8 cellular contexts compared by ENCODE assay signal in the genomic region with DNA sequence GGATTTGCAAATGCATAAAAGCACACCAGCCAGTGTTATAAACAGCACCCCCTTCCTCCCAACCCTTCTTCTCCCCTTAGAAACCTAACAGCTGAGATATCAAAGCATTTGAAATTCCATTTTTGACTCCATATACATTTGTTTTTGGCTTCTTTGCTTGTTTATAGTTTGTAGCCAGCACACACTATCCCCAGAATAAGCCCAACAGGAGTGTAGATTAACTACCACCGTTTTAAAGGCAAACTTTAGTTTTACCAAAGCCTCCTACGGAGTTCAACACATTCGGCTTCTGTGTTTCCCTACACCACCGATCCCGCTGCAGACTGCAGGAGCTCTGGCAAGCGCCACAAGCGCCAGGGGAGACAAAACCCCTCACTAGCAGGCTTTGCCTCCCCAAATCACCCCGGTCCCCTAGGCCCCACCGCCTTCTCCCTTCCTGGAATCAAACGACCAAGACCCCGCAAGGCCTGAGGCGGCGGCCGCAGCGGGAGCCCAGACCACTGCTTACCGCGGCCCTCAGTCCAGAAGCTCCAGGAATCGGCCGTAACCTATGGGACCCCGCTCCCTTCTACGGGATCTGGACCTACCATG. TPM values are rescaled to one million over a fixed set of nuclear protein-coding genes. Genes with fewer than 3 reads are reported as not detected.
DNase-seq lines count a peak whose midpoint lies in the region; ATAC-seq and TF ChIP-seq lines count a peak whose summit lies in the region.

No MANE protein-coding gene starts in this region.

- peaks cover 43% of the 10 kb centered on the region for H4K20me1 ChIP-seq in osteoblast (ENCODE audit: insufficient read depth, low read length)

- DNase-seq in activated T-cell treated with anti-CD3 and anti-CD28 coated beads for 4 hours (peak; percentile 15), erythroblast (lab: John Stamatoyannopoulos, UW) (peak; percentile 63 to 75), osteoblast (ENCODE audit: insufficient read length, low spot score, missing footprints) (no peak), cortex of kidney (lab: John Stamatoyannopoulos, UW) (no peak), NCI-H2029 treated with DMSO at 0.1 percent for 48 hours (lab: John Stamatoyannopoulos, UW) (no peak)
- DNase-seq in activated T-cell treated with anti-CD3 and anti-CD28 coated beads, Interleukin-2, amount 50 U/mL, for 1 hour: no peak

- peak overlapping the region; percentile 94 for H3K4me3 ChIP-seq in osteoblast (ENCODE audit: insufficient read depth, low read length)

- peak overlapping the region; percentile 92 for H3K27ac ChIP-seq in VCaP
- H3K27ac ChIP-seq in osteoblast (ENCODE audit: low read depth, low read length): peak overlapping the region; percentile 99

- peaks cover 59% of the 10 kb centered on the region for H3K79me2 ChIP-seq in osteoblast (ENCODE audit: insufficient read depth, low read length)

- TF ChIP-seq CTCF in VCaP (conservative IDR thresholded peaks at IDR 0.05) (no peak), osteoblast (IDR thresholded peaks at IDR 0.05; ENCODE audit: extremely low read depth, low read depth, low read length) (no peak)

- ATAC-seq in HG03097 (IDR thresholded peaks at IDR 0.05; ENCODE audit: low FRiP score, unreplicated experiment): peak; percentile 9

- H3K9me3 ChIP-seq in osteoblast (ENCODE audit: low read depth, low read length): no peaks in the 10 kb centered on the region

- peak overlapping the region; percentile 92 for H3K4me2 ChIP-seq in osteoblast (ENCODE audit: insufficient read depth, low read length)

- peak overlapping the region; percentile 87 for H2AFZ ChIP-seq in osteoblast (ENCODE audit: low read length)

- H3K27me3 ChIP-seq in osteoblast (ENCODE audit: insufficient read depth, low read length): no peaks in the 10 kb centered on the region

- H3K4me1 ChIP-seq in osteoblast (ENCODE audit: insufficient read depth, low read length): peaks cover 27% of the 10 kb centered on the region

- peaks cover 4% of the 10 kb centered on the region for H3K36me3 ChIP-seq in osteoblast (ENCODE audit: insufficient read depth, low read length)

- TF ChIP-seq POLR2A in erythroblast (IDR thresholded peaks at IDR 0.05; ENCODE audit: low read length): no peak

RNA-seq across cellular contexts. Expression of a gene that starts 0.4 kb away (rescaled TPM):
- 164 and 173 TPM in 2 replicates for total RNA-seq in osteoblast

RNA-seq across cellular contexts. Expression of a gene that starts 45.2 kb away (rescaled TPM):
- total RNA-seq in osteoblast: 65.1 and 68.1 TPM in 2 replicates

Comparison
In these comparisons a context has a peak if more than half of its experiments do, and no peak if none do; other contexts are left out.
1. DNase-seq: peak in activated T-cell treated with anti-CD3 and anti-CD28 coated beads for 4 hours (single experiment) and erythroblast (2 of 2); none in activated T-cell treated with anti-CD3 and anti-CD28 coated beads, Interleukin-2, amount 50 U/mL, for 1 hour (single experiment), osteoblast (single experiment), cortex of kidney (single experiment) and NCI-H2029 treated with DMSO at 0.1 percent for 48 hours (single experiment).